ENCODE assay signal across 11 cellular contexts in genomic region chr3:132135628-132136333, GRCh38.
DNase-seq lines count a peak whose midpoint lies in the region; ATAC-seq, FAIRE-seq and TF ChIP-seq lines count a peak whose summit lies in the region.
"Had no signal": no experiment of that assay in that cellular context is flagged by ENCODE, and none has a peak within 500 bp of the region (broad histone marks: within the 10 kb centered on the region; RNA-seq: fewer than 3 reads in every experiment).

No MANE protein-coding gene starts in this region.

- TF ChIP-seq EP300 in HepG2 (IDR thresholded peaks at IDR 0.05; ENCODE audit: low read depth in 2 of 2, low read length in 2 of 2) (no peak), HepG2 (CRISPR knock-in tag; IDR thresholded peaks at IDR 0.05; ENCODE audit: borderline replicate concordance) (no peak)

- CTCF ChIA-PET in HepG2 (lab: Yijun Ruan, JAX; ENCODE audit: low intra/inter-chr PET ratio, low total read pairs) = no interaction called here

- H3K4me2 ChIP-seq in HepG2 (ENCODE audit: low read depth, low read length) = no peak overlapping the region
- H3K4me2 ChIP-seq: KMS-11 had no signal

- TF ChIP-seq RAD21 in HepG2 (CRISPR knock-in tag; IDR thresholded peaks at IDR 0.05) = no peak

- no peaks in the 10 kb centered on the region for H4K20me1 ChIP-seq in HepG2 (ENCODE audit: insufficient read depth, low read length)

- no peak for FAIRE-seq in HepG2 (lab: Jason Lieb, UNC)

- H3K27ac ChIP-seq in HepG2 (ENCODE audit: extremely low read length, insufficient read depth, low read length) = no peak overlapping the region
- H3K27ac ChIP-seq in right lobe of liver = no peak overlapping the region
- H3K27ac ChIP-seq: KMS-11 had no signal

- no peaks in the 10 kb centered on the region for H3K4me1 ChIP-seq in HepG2 (ENCODE audit: insufficient read depth, low read length)
- no peaks in the 10 kb centered on the region for H3K4me1 ChIP-seq in right lobe of liver

- H3K27me3 ChIP-seq in HepG2 (ENCODE audit: control insufficient read depth in 1 of 2, insufficient read depth in 2 of 2, low read length in 2 of 2) (no peaks in the 10 kb centered on the region), right lobe of liver (no peaks in the 10 kb centered on the region)

- TF ChIP-seq CTCF in HepG2 (CRISPR knock-in tag; IDR thresholded peaks at IDR 0.05) = no peak
- no peak for TF ChIP-seq CTCF in right lobe of liver (IDR thresholded peaks at IDR 0.05)

- H3K79me2 ChIP-seq in HepG2 (ENCODE audit: insufficient read depth, low read length) = no peaks in the 10 kb centered on the region

- POLR2A ChIA-PET in HepG2 (lab: Yijun Ruan, JAX) = no interaction called here

- no TSS peak for BruUV-seq in HepG2 (replicated peaks; lab: Mats Ljungman, UMichigan)

- in situ Hi-C loops in HepG2 (cut with HindIII; ENCODE audit: extremely low pct_ligation_motif_present, low pct_unique_long_range_greater_than_20kb) = no loop called here

- TF ChIP-seq POLR2A in HepG2 (IDR thresholded peaks at IDR 0.05; ENCODE audit: insufficient read depth in 1 of 2, low read depth in 2 of 2, low read length in 2 of 2) = no peak
- TF ChIP-seq POLR2A in right lobe of liver (IDR thresholded peaks at IDR 0.05) = no peak
- no peak for TF ChIP-seq POLR2A in erythroblast (IDR thresholded peaks at IDR 0.05; ENCODE audit: low read length)

- WGBS in HepG2 (ENCODE audit: low lambda C conversion rate) = 27% methylated on average over 4 of the region's 4 CpGs
- WGBS in right lobe of liver (ENCODE audit: insufficient coverage, low coverage, low lambda C conversion rate, missing lambda C conversion rate) = 48% methylated on average over 4 of the region's 4 CpGs

- no peak overlapping the region for H3K9ac ChIP-seq in HepG2 (ENCODE audit: insufficient read depth, low read depth, low read length)
- H3K9ac ChIP-seq: KMS-11 had no signal

- DNase-seq in HepG2 (ENCODE audit: low spot score) (peak; percentile 6), right lobe of liver (no peak), amniotic stem cell (lab: John Stamatoyannopoulos, UW) (peak; percentile 89), iPS DF 19.7 (ENCODE audit: low read depth, low spot score) (peak; percentile 25), erythroblast (lab: John Stamatoyannopoulos, UW) (no peak)
- no peak for DNase-seq in effector CD4-positive, alpha-beta T cell
- DNase-seq: naive B cell, OCI-M1 had no signal

- H3K4me3 ChIP-seq in HepG2 (replicated peaks in 1 of 3; ENCODE audit: insufficient read depth in 1 of 3, low read depth in 2 of 3, low read length in 3 of 3) = no peak overlapping the region
- H3K4me3 ChIP-seq in right lobe of liver = no peak overlapping the region

- ATAC-seq in HepG2 (no peak), right lobe of liver (no peak), GM18511 (IDR thresholded peaks at IDR 0.05; ENCODE audit: unreplicated experiment) (no peak), HG03469 (IDR thresholded peaks at IDR 0.05; ENCODE audit: unreplicated experiment) (no peak)

- H3K36me3 ChIP-seq in HepG2 (replicated peaks in 1 of 2; ENCODE audit: control insufficient read depth in 1 of 2, insufficient read depth in 2 of 2, low read length in 2 of 2) (no peaks in the 10 kb centered on the region), right lobe of liver (no peaks in the 10 kb centered on the region)

- no peak overlapping the region for H2AFZ ChIP-seq in HepG2 (ENCODE audit: low read length)

- intact Hi-C loops in HepG2 (cut with micrococcal nuclease; ENCODE audit: unreplicated experiment) = no loop called here
- intact Hi-C loops in right lobe of liver (cut with DNase I) = no loop called here

- H3K9me3 ChIP-seq in HepG2 (ENCODE audit: low read length) (no peaks in the 10 kb centered on the region), right lobe of liver (no peaks in the 10 kb centered on the region)

TF ChIP-seq in HepG2, 621 proteins besides CTCF, POLR2A, EP300 and RAD21:
- TF ChIP-seq ZNF792 (CRISPR knock-in tag; IDR thresholded peaks at IDR 0.05) = no peak
- TF ChIP-seq ZNF883 (CRISPR knock-in tag; IDR thresholded peaks at IDR 0.05; ENCODE audit: not compliant biosample characterization) = no peak
- no peak for TF ChIP-seq TOE1 (CRISPR knock-in tag; IDR thresholded peaks at IDR 0.05)
- no peak for TF ChIP-seq SMYD3 (CRISPR knock-in tag; IDR thresholded peaks at IDR 0.05)
- no peak for TF ChIP-seq ESRRA (CRISPR knock-in tag; IDR thresholded peaks at IDR 0.05; ENCODE audit: low read depth)
- TF ChIP-seq POLR2AphosphoS2 (IDR thresholded peaks at IDR 0.05; ENCODE audit: low read depth, low read length) = no peak
- no peak for TF ChIP-seq ATF5 (CRISPR knock-in tag; IDR thresholded peaks at IDR 0.05; ENCODE audit: low read depth)
- no peak for TF ChIP-seq KIAA2018 (CRISPR knock-in tag; IDR thresholded peaks at IDR 0.05; ENCODE audit: borderline replicate concordance)

Comparison
In these comparisons a context has a peak if more than half of its experiments do, and no peak if none do; other contexts are left out.
1. DNase-seq: peak in HepG2 (single experiment), amniotic stem cell (single experiment) and iPS DF 19.7 (single experiment); none in right lobe of liver (0 of 3), effector CD4-positive, alpha-beta T cell (single experiment) and erythroblast (0 of 2).